In genomic region chr6:34317882-34318491, GRCh38 we compare ENCODE assay signal across 15 cellular contexts.
A peak's percentile ranks its signal among the peaks of the same experiment; 100 is the strongest.
DNase-seq lines count a peak whose midpoint lies in the region; ATAC-seq and TF ChIP-seq lines count a peak whose summit lies in the region.
"Had no signal": no experiment of that assay in that cellular context is flagged by ENCODE, and none has a peak within 500 bp of the region (broad histone marks: within the 10 kb centered on the region; RNA-seq: fewer than 3 reads in every experiment).

No MANE protein-coding gene starts in this region.

- peak overlapping the region; percentile 6; the same call in 1 of the 2 replicates for H3K27ac ChIP-seq in SK-N-MC
- H3K27ac ChIP-seq: brain microvascular endothelial cell had no signal

- no peak overlapping the region for H3K4me3 Mint-ChIP-seq in activated naive CD8-positive, alpha-beta T cell treated with anti-CD3 and anti-CD28 coated beads, Interleukin-2, amount 50 U/mL, for 24 hours
- no peak overlapping the region for H3K4me3 Mint-ChIP-seq in activated naive CD8-positive, alpha-beta T cell treated with anti-CD3 and anti-CD28 coated beads for 36 hours
- no peak overlapping the region for H3K4me3 Mint-ChIP-seq in activated naive CD4-positive, alpha-beta T cell treated with anti-CD3 and anti-CD28 coated beads for 36 hours

- no peak overlapping the region for H3K9ac ChIP-seq in SK-N-MC (ENCODE audit: insufficient read length)

- H3K36me3 ChIP-seq in SK-N-MC (ENCODE audit: insufficient read depth, low read length), result no peaks in the 10 kb centered on the region
- H3K36me3 ChIP-seq: brain microvascular endothelial cell had no signal

- no peak for ATAC-seq in activated naive CD8-positive, alpha-beta T cell treated with anti-CD3 and anti-CD28 coated beads, Interleukin-2, amount 50 U/mL, for 24 hours
- ATAC-seq in GM19467 (IDR thresholded peaks at IDR 0.05; ENCODE audit: unreplicated experiment), result no peak
- ATAC-seq: SK-N-SH treated with all-trans-retinoic acid at 6 μM for 48 hours had no signal

- no peaks in the 10 kb centered on the region for H3K27me3 Mint-ChIP-seq in activated naive CD8-positive, alpha-beta T cell treated with anti-CD3 and anti-CD28 coated beads, Interleukin-2, amount 50 U/mL, for 24 hours
- no peaks in the 10 kb centered on the region for H3K27me3 Mint-ChIP-seq in activated naive CD8-positive, alpha-beta T cell treated with anti-CD3 and anti-CD28 coated beads for 36 hours
- no peaks in the 10 kb centered on the region for H3K27me3 Mint-ChIP-seq in activated naive CD4-positive, alpha-beta T cell treated with anti-CD3 and anti-CD28 coated beads for 36 hours (ENCODE audit: low read depth)

- no peak for TF ChIP-seq CTCF in fibroblast of villous mesenchyme (IDR thresholded peaks at IDR 0.05; ENCODE audit: insufficient read depth, low read depth, low read length)

- peak overlapping the region; percentile 49 for H3K27ac Mint-ChIP-seq in activated naive CD8-positive, alpha-beta T cell treated with anti-CD3 and anti-CD28 coated beads, Interleukin-2, amount 50 U/mL, for 24 hours
- H3K27ac Mint-ChIP-seq in activated naive CD8-positive, alpha-beta T cell treated with anti-CD3 and anti-CD28 coated beads for 36 hours, result no peak overlapping the region
- no peak overlapping the region for H3K27ac Mint-ChIP-seq in activated naive CD4-positive, alpha-beta T cell treated with anti-CD3 and anti-CD28 coated beads for 36 hours

- H3K9me3 Mint-ChIP-seq in activated naive CD8-positive, alpha-beta T cell treated with anti-CD3 and anti-CD28 coated beads, Interleukin-2, amount 50 U/mL, for 24 hours, result no peaks in the 10 kb centered on the region
- H3K9me3 Mint-ChIP-seq in activated naive CD8-positive, alpha-beta T cell treated with anti-CD3 and anti-CD28 coated beads for 36 hours, result no peaks in the 10 kb centered on the region
- H3K9me3 Mint-ChIP-seq in activated naive CD4-positive, alpha-beta T cell treated with anti-CD3 and anti-CD28 coated beads for 36 hours, result no peaks in the 10 kb centered on the region

- H3K4me3 ChIP-seq in SK-N-MC (no peak overlapping the region), fibroblast of villous mesenchyme (ENCODE audit: low read depth, low read length) (no peak overlapping the region)

- intact Hi-C loops in activated naive CD4-positive, alpha-beta T cell treated with anti-CD3 and anti-CD28 coated beads for 36 hours (cut with micrococcal nuclease), result no loop called here

- no peak for DNase-seq in activated naive CD8-positive, alpha-beta T cell treated with anti-CD3 and anti-CD28 coated beads, Interleukin-2, amount 50 U/mL, for 24 hours
- DNase-seq in activated naive CD8-positive, alpha-beta T cell treated with anti-CD3 and anti-CD28 coated beads for 36 hours, result no peak
- DNase-seq in SK-N-MC (ENCODE audit: low read depth, low spot score) (no peak), fibroblast of villous mesenchyme (ENCODE audit: low read depth) (peak; percentile 66), superior temporal gyrus (ENCODE audit: extremely low spot score) (peak; percentile 18), GM19240 (ENCODE audit: insufficient read length, low spot score) (no peak)
- no peak for DNase-seq in activated naive CD4-positive, alpha-beta T cell treated with anti-CD3 and anti-CD28 coated beads for 36 hours
- DNase-seq: brain microvascular endothelial cell; GF-D8; kidney glomerular epithelial cell; NCI-H1092; retina; stimulated activated CD4-positive, alpha-beta T cell treated with anti-CD3 and anti-CD28 coated beads, Interleukin-2, amount 100 ng/mL, for 48 hours had no signal

- H3K4me1 Mint-ChIP-seq in activated naive CD8-positive, alpha-beta T cell treated with anti-CD3 and anti-CD28 coated beads, Interleukin-2, amount 50 U/mL, for 24 hours, result peaks cover 52% of the 10 kb centered on the region
- peaks cover 48% of the 10 kb centered on the region for H3K4me1 Mint-ChIP-seq in activated naive CD8-positive, alpha-beta T cell treated with anti-CD3 and anti-CD28 coated beads for 36 hours
- H3K4me1 Mint-ChIP-seq in activated naive CD4-positive, alpha-beta T cell treated with anti-CD3 and anti-CD28 coated beads for 36 hours (ENCODE audit: low read depth), result peaks cover 49% of the 10 kb centered on the region

- CTCF ChIA-PET in activated naive CD4-positive, alpha-beta T cell treated with anti-CD3 and anti-CD28 coated beads for 36 hours (lab: Charles Lee), result interaction anchor here (0.7 kb wide), 1 partner anchor 51 kb away, joined by 4 read pairs; no protein-coding TSS in a partner anchor

- no peaks in the 10 kb centered on the region for H3K9me3 ChIP-seq in SK-N-MC (ENCODE audit: low read depth, low read length)

- peaks cover 6% of the 10 kb centered on the region for H3K36me3 Mint-ChIP-seq in activated naive CD8-positive, alpha-beta T cell treated with anti-CD3 and anti-CD28 coated beads, Interleukin-2, amount 50 U/mL, for 24 hours (ENCODE audit: low read depth)
- peaks cover 8% of the 10 kb centered on the region for H3K36me3 Mint-ChIP-seq in activated naive CD8-positive, alpha-beta T cell treated with anti-CD3 and anti-CD28 coated beads for 36 hours
- H3K36me3 Mint-ChIP-seq in activated naive CD4-positive, alpha-beta T cell treated with anti-CD3 and anti-CD28 coated beads for 36 hours (ENCODE audit: low read depth), result peaks cover 7% of the 10 kb centered on the region

Comparison
In these comparisons a context has a peak if more than half of its experiments do, and no peak if none do; other contexts are left out.
1. DNase-seq: peak in fibroblast of villous mesenchyme (single experiment) and superior temporal gyrus (single experiment); none in activated naive CD8-positive, alpha-beta T cell treated with anti-CD3 and anti-CD28 coated beads, Interleukin-2, amount 50 U/mL, for 24 hours (single experiment), activated naive CD8-positive, alpha-beta T cell treated with anti-CD3 and anti-CD28 coated beads for 36 hours (single experiment), SK-N-MC (single experiment), activated naive CD4-positive, alpha-beta T cell treated with anti-CD3 and anti-CD28 coated beads for 36 hours (single experiment) and GM19240 (single experiment).